In the genomic region with DNA sequence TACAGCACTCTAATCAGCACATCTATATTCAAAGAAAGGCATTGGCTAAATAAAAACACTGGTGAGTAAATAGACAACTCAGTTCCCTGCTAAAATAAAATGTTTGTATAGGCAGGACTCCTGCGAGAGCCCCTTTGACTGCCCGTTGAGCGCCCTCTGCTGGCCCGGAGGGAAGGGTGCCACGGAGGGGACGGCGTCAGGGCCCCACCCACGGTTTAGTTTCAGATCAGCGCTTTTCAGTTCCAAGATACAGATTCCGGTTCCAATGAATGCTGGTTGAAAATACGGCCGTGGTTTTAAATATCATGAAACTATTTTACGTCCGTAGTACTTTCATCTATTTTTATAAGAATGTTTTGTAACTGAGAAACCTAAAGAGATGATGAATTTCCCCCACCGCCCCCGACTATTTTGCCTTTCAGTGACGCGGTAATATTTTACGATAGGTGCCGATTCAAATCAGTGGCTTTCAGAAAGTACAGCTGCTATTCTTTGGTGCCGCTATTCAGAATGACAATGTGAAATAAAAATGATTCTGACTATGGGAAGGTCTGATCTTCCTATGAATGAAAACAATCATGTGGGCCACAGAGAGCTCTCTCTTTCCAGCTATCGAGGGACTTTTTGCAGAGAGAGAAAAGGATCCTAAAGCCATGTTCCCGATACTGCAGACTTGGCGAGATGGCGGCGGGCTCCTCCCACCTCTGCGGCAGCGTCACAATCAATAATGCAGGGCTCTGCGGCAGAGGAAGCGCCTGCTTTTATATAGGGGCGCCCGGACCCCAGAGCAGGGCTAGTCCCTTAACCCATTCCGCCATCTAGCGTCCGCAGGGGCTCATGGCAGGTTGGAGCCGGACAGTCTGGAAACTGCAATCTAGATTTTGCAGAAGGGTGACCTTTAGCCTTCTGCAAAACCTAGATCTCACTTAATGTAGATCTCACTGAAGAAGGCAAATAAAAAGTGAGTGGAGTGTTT, we compare ENCODE assay signal across 8 cellular contexts. TPM values are rescaled to one million over a fixed set of nuclear protein-coding genes. Genes with fewer than 3 reads are reported as not detected.
DNase-seq lines count a peak whose midpoint lies in the region; ATAC-seq and TF ChIP-seq lines count a peak whose summit lies in the region.

No MANE protein-coding gene starts in this region.

- H3K27me3 Mint-ChIP-seq in immature natural killer cell (ENCODE audit: low read depth in 3 of 3) = peaks cover 0 to 6% (median 5%) of the 10 kb centered on the region in 3 donors

- no peaks in the 10 kb centered on the region for H3K36me3 Mint-ChIP-seq in immature natural killer cell

- POLR2A ChIA-PET in AG04450 (lab: Yijun Ruan, JAX) = interaction anchor here (0.7 to 0.8 kb wide), 2 partner anchors 193 to 331 kb away, joined by 3 to 10 read pairs; no protein-coding TSS in a partner anchor

- peak overlapping the region; percentile 95 to 99 (median 98) for H3K27ac Mint-ChIP-seq in immature natural killer cell

- ATAC-seq in GM18873 (IDR thresholded peaks at IDR 0.05; ENCODE audit: low FRiP score, unreplicated experiment) (peak; percentile 95), HG03175 (IDR thresholded peaks at IDR 0.05; ENCODE audit: unreplicated experiment) (peak; percentile 94)

- peak overlapping the region; percentile 94 to 98 (median 97) for H3K4me3 Mint-ChIP-seq in immature natural killer cell

- H3K9me3 ChIP-seq in AG04450 (ENCODE audit: control insufficient read depth, insufficient read depth, low read length) = no peaks in the 10 kb centered on the region; the same call in 1 of the 2 replicates

- DNase-seq in AG04450 (ENCODE audit: low read depth, low spot score) (peak; percentile 84), NCI-H2227 (lab: John Stamatoyannopoulos, UW; ENCODE audit: unreplicated experiment) (peak; percentile 93), cardiac fibroblast (ENCODE audit: low read depth in 2 of 2) (peak; percentile 94), immature natural killer cell (peak; percentile 83 to 87 (median 85)), smooth muscle cell of the brain vasculature (ENCODE audit: low read depth, low spot score) (peak; percentile 79)

- H3K9me3 Mint-ChIP-seq in immature natural killer cell = no peaks in the 10 kb centered on the region

- TF ChIP-seq CTCF in AG04450 (IDR thresholded peaks at IDR 0.05; ENCODE audit: low read depth, low read length) (peak; percentile 98), WI38 (IDR thresholded peaks at IDR 0.05; ENCODE audit: low read depth, low read length) (peak; percentile 92), cardiac fibroblast (IDR thresholded peaks at IDR 0.05; ENCODE audit: low read depth, low read length) (peak; percentile 99)

- H3K4me3 ChIP-seq in AG04450 (ENCODE audit: low read depth, low read length) = peak overlapping the region; percentile 70
- H3K4me3 ChIP-seq in WI38 (ENCODE audit: low read depth, low read length) = peak overlapping the region; percentile 77
- H3K4me3 ChIP-seq in cardiac fibroblast (replicated peaks in 1 of 2; ENCODE audit: low read depth in 2 of 2, low read length in 2 of 2) = peak overlapping the region; percentile 54 to 63

- CTCF ChIA-PET in AG04450 (lab: Charles Lee) = interaction anchor here (0.6 to 9.2 kb wide), 74 partner anchors 8 to 1032 kb away, joined by 3 to 175 read pairs (median 4); a partner anchor contains a TSS

- H3K27ac ChIP-seq in AG04450 (ENCODE audit: low read depth, low read length) = peak overlapping the region; percentile 74

- H3K27me3 ChIP-seq in AG04450 (ENCODE audit: control insufficient read depth, insufficient read depth, low read length) = no peaks in the 10 kb centered on the region

- H3K4me1 Mint-ChIP-seq in immature natural killer cell = peaks cover 11 to 12% of the 10 kb centered on the region in 2 donors

RNA-seq across cellular contexts. Expression of a gene that starts 10.6 kb away (rescaled TPM):
- polyA plus RNA-seq in AG04450 (2011; rRNA removed) (not detected in 2 replicates), immature natural killer cell (not detected)
- not detected in 2 replicates for polyA minus RNA-seq in AG04450 (2011; rRNA and poly(A)+ RNA removed)

RNA-seq across cellular contexts. Expression of a gene that starts 44.0 kb away (rescaled TPM):
- 14.7 and 24.3 TPM in 2 replicates for polyA plus RNA-seq in AG04450 (2011; rRNA removed)
- 7.1 and 18.0 TPM in 2 replicates for polyA minus RNA-seq in AG04450 (2011; rRNA and poly(A)+ RNA removed)
- polyA plus RNA-seq in immature natural killer cell = 1 to 10 TPM; 2.5 to 7.4 (median 5.5) TPM

RNA-seq across cellular contexts. Expression of a gene that starts 44.1 kb away (rescaled TPM):
- polyA plus RNA-seq in AG04450 (2011; rRNA removed) (55.0 and 55.9 TPM in 2 replicates), immature natural killer cell (10 to 100 TPM in 1 of 3 donors, 1 to 10 TPM in 2; 3.7 to 13.3 (median 6.4) TPM)
- 9.2 and 13.2 TPM in 2 replicates for polyA minus RNA-seq in AG04450 (2011; rRNA and poly(A)+ RNA removed)

Comparison
In these comparisons a context has a peak if more than half of its experiments do, and no peak if none do; other contexts are left out.
1. Peak in every context shown above with its lines: DNase-seq, ATAC-seq, H3K4me3 ChIP-seq and H3K27ac ChIP-seq.